Comparison of ENCODE assay signal across 9 cellular contexts in the genomic region with DNA sequence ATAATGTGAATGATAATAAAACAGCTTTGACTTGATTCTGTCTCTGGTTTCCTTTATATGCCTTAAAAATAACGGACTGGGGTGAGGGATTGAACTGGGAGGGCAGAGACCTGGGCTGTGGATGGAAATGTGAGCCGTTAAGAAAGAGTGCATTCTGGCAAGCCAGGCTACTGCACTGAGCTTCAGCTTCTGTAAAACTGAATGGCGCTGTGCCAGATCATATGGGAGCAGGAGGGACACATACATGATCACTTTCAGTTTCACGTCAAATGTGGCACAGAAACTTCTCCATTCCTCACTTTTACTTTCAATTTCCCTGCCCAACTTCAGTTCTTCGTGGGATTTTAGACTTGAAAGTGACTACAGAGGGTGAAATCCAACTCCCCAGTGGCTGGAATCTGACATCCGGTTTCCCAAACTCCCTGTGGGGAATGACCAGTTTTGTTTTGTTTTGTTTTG. TPM values are rescaled to one million over a fixed set of nuclear protein-coding genes. Genes with fewer than 3 reads are reported as not detected.
A peak's percentile ranks its signal among the peaks of the same experiment; 100 is the strongest.
DNase-seq lines count a peak whose midpoint lies in the region; ATAC-seq, FAIRE-seq and TF ChIP-seq lines count a peak whose summit lies in the region.
"Had no signal": no experiment of that assay in that cellular context is flagged by ENCODE, and none has a peak within 500 bp of the region (broad histone marks: within the 10 kb centered on the region; RNA-seq: fewer than 3 reads in every experiment).

No MANE protein-coding gene starts in this region.

- H4K20me1 ChIP-seq in GM23338 (replicated peaks; ENCODE audit: insufficient read depth): no peaks in the 10 kb centered on the region

- no peaks in the 10 kb centered on the region for H3K9me3 Mint-ChIP-seq in GM23338

- peaks cover 9% of the 10 kb centered on the region; the same call in 2 of the 3 replicates for H3K36me3 Mint-ChIP-seq in GM23338 (ENCODE audit: low read depth)

- no peak for FAIRE-seq in HTR-8/SVneo (lab: Jason Lieb, UNC)

- peak overlapping the region; percentile 89 for H3K4me3 Mint-ChIP-seq in GM23338

- peak overlapping the region; percentile 51 for H3K4me3 ChIP-seq in GM23338
- peak overlapping the region; percentile 95 for H3K4me3 ChIP-seq in NB4 (ENCODE audit: low read depth, low read length)
- H3K4me3 ChIP-seq in choroid plexus epithelial cell (ENCODE audit: low read depth, low read length): peak overlapping the region; percentile 87

- H3K27me3 ChIP-seq in GM23338 (ENCODE audit: insufficient read depth): peaks cover 86% of the 10 kb centered on the region

- peak overlapping the region; percentile 74 for H3K4me2 ChIP-seq in GM23338

- H2AFZ ChIP-seq in GM23338: no peak overlapping the region

- no peaks in the 10 kb centered on the region for H3K9me2 ChIP-seq in GM23338 (ENCODE audit: insufficient read depth)

- no peak overlapping the region for H3K27ac Mint-ChIP-seq in GM23338

- no peaks in the 10 kb centered on the region for H3K79me2 ChIP-seq in GM23338 (replicated peaks; ENCODE audit: insufficient read depth)

- TF ChIP-seq POLR2A in NB4 (IDR thresholded peaks at IDR 0.05; ENCODE audit: extremely low read depth, insufficient read length): no peak

- H3F3A ChIP-seq in GM23338 (replicated peaks; ENCODE audit: low read depth): peaks cover 14% of the 10 kb centered on the region; the same call in 1 of the 2 replicates

- H3K4me1 ChIP-seq in GM23338 (ENCODE audit: insufficient read depth): peaks cover 28% of the 10 kb centered on the region

- TF ChIP-seq CTCF in GM23338 (conservative IDR thresholded peaks at IDR 0.05; ENCODE audit: low read depth in 2 of 2): no peak
- TF ChIP-seq CTCF in NB4 (IDR thresholded peaks at IDR 0.05; ENCODE audit: low read depth, low read length): no peak
- no peak for TF ChIP-seq CTCF in choroid plexus epithelial cell (conservative IDR thresholded peaks at IDR 0.05; ENCODE audit: low read depth, low read length)

- peaks cover 46% of the 10 kb centered on the region for H3K27me3 Mint-ChIP-seq in GM23338 (ENCODE audit: insufficient read depth, low read depth, poor library complexity)

- DNase-seq in EL (peak; percentile 88), GM23338 (ENCODE audit: low spot score) (no peak), NB4 (ENCODE audit: low read depth) (peak; percentile 94), choroid plexus epithelial cell (ENCODE audit: low read depth) (peak; percentile 94), medulla oblongata (ENCODE audit: extremely low spot score) (peak; percentile 92), HTR-8/SVneo (ENCODE audit: insufficient read length, low spot score) (no peak)
- peak; percentile 42 for DNase-seq in activated CD4-positive, CD25-positive, alpha-beta regulatory T cell treated with anti-CD3 and anti-CD28 coated beads, Interleukin-2, amount 50 U/mL, for 16 hours (ENCODE audit: low read depth, low spot score)
- DNase-seq in stimulated activated CD8-positive, alpha-beta memory T cell treated with anti-CD3 and anti-CD28 coated beads, Interleukin-4, amount 100 ng/mL, for 1 hour (ENCODE audit: low read depth in 2 of 2, low spot score in 1 of 2): peak; percentile 31 to 37

- peak; percentile 3; the same call in 1 of the 3 replicates for ATAC-seq in GM23338

- no peaks in the 10 kb centered on the region for H3K36me3 ChIP-seq in GM23338 (ENCODE audit: insufficient read depth)

- peaks cover 34% of the 10 kb centered on the region for H3K4me1 Mint-ChIP-seq in GM23338

- H3K27ac ChIP-seq in GM23338 (ENCODE audit: low read depth): no peak overlapping the region

TF ChIP-seq in GM23338, 12 proteins besides CTCF, POLR2A, EP300 and RAD21:
- TF ChIP-seq EZH2 (IDR thresholded peaks at IDR 0.05; ENCODE audit: low read depth, unreplicated experiment) (peak; percentile 45), ZNF331 (CRISPR knock-in tag; IDR thresholded peaks at IDR 0.05; ENCODE audit: low read depth) (no peak)

RNA-seq across cellular contexts. Expression of gene MT2A, which starts 1.1 kb away (rescaled TPM):
- 8.9 and 13.9 TPM in 2 replicates for total RNA-seq in GM23338 (2014; rRNA removed; shearing (Covaris generic))
- polyA plus RNA-seq in GM23338 (2016; fragmentation: Nextera tagmentation; extraction: Ambion mirVana): 243 and 267 TPM in 2 replicates
- polyA plus RNA-seq: neural cell had no signal

RNA-seq across cellular contexts. Expression of gene MT1E, which starts 16.1 kb away (rescaled TPM):
- 13.9 and 31.0 TPM in 2 replicates for total RNA-seq in GM23338 (2014; rRNA removed; shearing (Covaris generic))
- polyA plus RNA-seq in GM23338 (2016; fragmentation: Nextera tagmentation; extraction: Ambion mirVana): 121 and 133 TPM in 2 replicates
- polyA plus RNA-seq: neural cell had no signal

RNA-seq across cellular contexts. Expression of gene MT3, which starts 20.2 kb away (rescaled TPM):
- total RNA-seq in GM23338 (2014; rRNA removed; shearing (Covaris generic)): not detected in 2 replicates
- not detected in 2 replicates for polyA plus RNA-seq in GM23338 (2016; fragmentation: Nextera tagmentation; extraction: Ambion mirVana)

RNA-seq across cellular contexts. Expression of gene MT1M, which starts 23.0 kb away (rescaled TPM):
- 1.1 TPM in 1 of 2 replicates, not detected in the other for total RNA-seq in GM23338 (2014; rRNA removed; shearing (Covaris generic))
- 4.7 and 6.1 TPM in 2 replicates for polyA plus RNA-seq in GM23338 (2016; fragmentation: Nextera tagmentation; extraction: Ambion mirVana)
- polyA plus RNA-seq: neural cell had no signal

RNA-seq across cellular contexts. Expression of gene MT1A, which starts 29.0 kb away (rescaled TPM):
- total RNA-seq in GM23338 (2014; rRNA removed; shearing (Covaris generic)): not detected in 2 replicates
- 1.6 and 2.5 TPM in 2 replicates for polyA plus RNA-seq in GM23338 (2016; fragmentation: Nextera tagmentation; extraction: Ambion mirVana)
- polyA plus RNA-seq: neural cell had no signal

Comparison
In these comparisons a context has a peak if more than half of its experiments do, and no peak if none do; other contexts are left out.
1. DNase-seq: peak in EL (single experiment), NB4 (single experiment), activated CD4-positive, CD25-positive, alpha-beta regulatory T cell treated with anti-CD3 and anti-CD28 coated beads, Interleukin-2, amount 50 U/mL, for 16 hours (single experiment), choroid plexus epithelial cell (single experiment), medulla oblongata (single experiment) and stimulated activated CD8-positive, alpha-beta memory T cell treated with anti-CD3 and anti-CD28 coated beads, Interleukin-4, amount 100 ng/mL, for 1 hour (2 of 2); none in GM23338 (single experiment) and HTR-8/SVneo (single experiment).
2. Peak in every context shown above with its lines, with median percentiles within 50 percentile points of each other: H3K4me3 ChIP-seq.